In genomic region chr2:169328785-169329184, GRCh38 we compare ENCODE assay signal across 27 cellular contexts. TPM values are rescaled to one million over a fixed set of nuclear protein-coding genes. Genes with fewer than 3 reads are reported as not detected.
A peak's percentile ranks its signal among the peaks of the same experiment; 100 is the strongest.
DNase-seq lines count a peak whose midpoint lies in the region; ATAC-seq, FAIRE-seq and TF ChIP-seq lines count a peak whose summit lies in the region.
"Had no signal": no experiment of that assay in that cellular context is flagged by ENCODE, and none has a peak within 500 bp of the region (broad histone marks: within the 10 kb centered on the region; RNA-seq: fewer than 3 reads in every experiment).

No MANE protein-coding gene starts in this region.

- H3K4me1 ChIP-seq in Caco-2 = peaks cover 31% of the 10 kb centered on the region
- H3K4me1 ChIP-seq in K562 (replicated peaks in 1 of 2; ENCODE audit: control insufficient read depth in 2 of 2, insufficient read depth in 2 of 2, low read length in 2 of 2) = no peaks in the 10 kb centered on the region
- H3K4me1 ChIP-seq: BE2C, BLaER1 had no signal

- POLR2A ChIA-PET in Caco-2 (lab: Charles Lee) (no interaction called here), K562 (lab: Yijun Ruan, JAX) (no interaction called here)

- intact Hi-C loops in Caco-2 (cut with micrococcal nuclease; ENCODE audit: unreplicated experiment) = no loop called here
- intact Hi-C loops in K562 (cut with micrococcal nuclease) = no loop called here

- H3K4me2 ChIP-seq in K562 (ENCODE audit: insufficient read depth, low read length) = no peak overlapping the region
- H3K4me2 ChIP-seq: BLaER1 had no signal

- no peak overlapping the region for H2AFZ ChIP-seq in K562 (ENCODE audit: low read depth, low read length)

- in situ Hi-C loops in K562 (cut with MboI) = no loop called here

- H3K4me3 ChIP-seq in Caco-2 (ENCODE audit: low read depth, low read length) = no peak overlapping the region
- H3K4me3 ChIP-seq in K562 = no peak overlapping the region
- H3K4me3 ChIP-seq: BLaER1 had no signal

- TF ChIP-seq POLR2A in K562 (conservative IDR thresholded peaks at IDR 0.05) = no peak

- no peak for ATAC-seq in K562
- no peak for ATAC-seq in stimulated activated effector memory CD8-positive, alpha-beta T cell treated with anti-CD3 and anti-CD28 coated beads, Interleukin-12 subunit alpha, Interleukin-12 subunit beta, amount 100 ng/mL, for 72 hours

- TF ChIP-seq CTCF in Caco-2 (IDR thresholded peaks at IDR 0.05; ENCODE audit: insufficient read depth in 1 of 2, low read depth in 1 of 2, low read length in 1 of 2, severe bottlenecking in 1 of 2, unreplicated experiment in 1 of 2) (no peak), K562 (IDR thresholded peaks at IDR 0.05 in 2 of 3, conservative IDR thresholded peaks at IDR 0.05 in 1 of 3; ENCODE audit: insufficient read depth in 2 of 3, low read depth in 1 of 3, low read length in 3 of 3) (no peak)

- H3K36me3 ChIP-seq in Caco-2 (ENCODE audit: control insufficient read depth, insufficient read depth, low read length) (no peaks in the 10 kb centered on the region), K562 (ENCODE audit: control insufficient read depth, insufficient read depth, low read length) (no peaks in the 10 kb centered on the region)
- H3K36me3 ChIP-seq: BE2C, BLaER1 had no signal

- H3K4me3 Mint-ChIP-seq in Caco-2 (ENCODE audit: unreplicated experiment) = no peak overlapping the region
- H3K4me3 Mint-ChIP-seq in stimulated activated effector memory CD8-positive, alpha-beta T cell treated with anti-CD3 and anti-CD28 coated beads, Interleukin-12 subunit alpha, Interleukin-12 subunit beta, amount 100 ng/mL, for 72 hours = no peak overlapping the region
- H3K4me3 Mint-ChIP-seq: CD14-positive monocyte; CD4-positive, alpha-beta memory T cell; CD4-positive, CD25-positive, alpha-beta regulatory T cell had no signal

- CTCF ChIA-PET in Caco-2 (lab: Charles Lee) (no interaction called here), K562 (lab: Yijun Ruan, JAX; ENCODE audit: low intra/inter-chr PET ratio) (no interaction called here)

- no peak for TF ChIP-seq EP300 in K562 (IDR thresholded peaks at IDR 0.05; ENCODE audit: low read length)

- H3K27me3 ChIP-seq in Caco-2 (replicated peaks; ENCODE audit: control insufficient read depth, insufficient read depth, low read length) (no peaks in the 10 kb centered on the region), K562 (ENCODE audit: control insufficient read depth in 2 of 2, insufficient read depth in 2 of 2, low read length in 2 of 2) (peaks cover 2 to 17% of the 10 kb centered on the region in 2 experiments; a peak in 3 of 5 replicates)
- H3K27me3 ChIP-seq: BE2C, BLaER1 had no signal

- no peak for FAIRE-seq in K562 (lab: Jason Lieb, UNC)
- FAIRE-seq: A204.1, D721Med, GM12891, GM19239 had no signal

- H3K9me1 ChIP-seq in K562 (ENCODE audit: control insufficient read depth, insufficient read depth, low read length) = no peaks in the 10 kb centered on the region

- no peaks in the 10 kb centered on the region for H3K27me3 Mint-ChIP-seq in Caco-2 (ENCODE audit: insufficient read depth, unreplicated experiment)

- no peaks in the 10 kb centered on the region for H3K79me2 ChIP-seq in K562 (ENCODE audit: control insufficient read depth, insufficient read depth, low read length)

- no peak overlapping the region for H3K27ac ChIP-seq in K562 (ENCODE audit: extremely low read depth, low read depth, low read length)
- H3K27ac ChIP-seq: BLaER1 had no signal

- H3K9me3 Mint-ChIP-seq in Caco-2 (ENCODE audit: unreplicated experiment) = no peaks in the 10 kb centered on the region
- no peaks in the 10 kb centered on the region for H3K9me3 Mint-ChIP-seq in stimulated activated effector memory CD8-positive, alpha-beta T cell treated with anti-CD3 and anti-CD28 coated beads, Interleukin-12 subunit alpha, Interleukin-12 subunit beta, amount 100 ng/mL, for 72 hours
- H3K9me3 Mint-ChIP-seq: CD4-positive, alpha-beta memory T cell; CD8-positive, alpha-beta memory T cell had no signal

- peak overlapping the region; percentile 48 for H3K27ac Mint-ChIP-seq in Caco-2 (ENCODE audit: unreplicated experiment)
- peak overlapping the region; percentile 12 for H3K27ac Mint-ChIP-seq in stimulated activated effector memory CD8-positive, alpha-beta T cell treated with anti-CD3 and anti-CD28 coated beads, Interleukin-12 subunit alpha, Interleukin-12 subunit beta, amount 100 ng/mL, for 72 hours
- H3K27ac Mint-ChIP-seq: CD14-positive monocyte; CD4-positive, alpha-beta memory T cell; CD4-positive, CD25-positive, alpha-beta regulatory T cell; CD8-positive, alpha-beta memory T cell had no signal

- TF ChIP-seq RAD21 in K562 (CRISPR knock-in tag; conservative IDR thresholded peaks at IDR 0.05 in 1 of 2, IDR thresholded peaks at IDR 0.05 in 1 of 2) = no peak

- H3K9ac ChIP-seq in K562 (ENCODE audit: insufficient read depth in 1 of 2, low read depth in 2 of 2, low read length in 2 of 2) = no peak overlapping the region
- H3K9ac ChIP-seq: BLaER1 had no signal

- no TSS peak for BruUV-seq in Caco-2 (replicated peaks; lab: Mats Ljungman, UMichigan)
- no TSS peak for BruUV-seq in K562 (replicated peaks; lab: Mats Ljungman, UMichigan)

- no peaks in the 10 kb centered on the region for H4K20me1 ChIP-seq in K562 (replicated peaks; ENCODE audit: control insufficient read depth, insufficient read depth, low read length)
- H4K20me1 ChIP-seq: BLaER1 had no signal

- no peak for DNase-seq in Caco-2
- DNase-seq in K562 (ENCODE audit: extremely low read depth in 1 of 4, low spot score in 3 of 4) = no peak
- no peak for DNase-seq in stimulated activated effector memory CD8-positive, alpha-beta T cell treated with anti-CD3 and anti-CD28 coated beads, Interleukin-12 subunit alpha, Interleukin-12 subunit beta, amount 100 ng/mL, for 72 hours (ENCODE audit: low spot score in 2 of 2)
- DNase-seq in DMS153 treated with DMSO at 0.1 percent for 48 hours (lab: John Stamatoyannopoulos, UW; ENCODE audit: unreplicated experiment) = no peak
- no peak for DNase-seq in GM03348 (ENCODE audit: low spot score)
- DNase-seq: 8988T; ACHN; BE2C; C1 segment of cervical spinal cord; Calu3; CD4-positive, alpha-beta memory T cell; CD4-positive, CD25-positive, alpha-beta regulatory T cell; CD8-positive, alpha-beta memory T cell; COR-L47; DMS53; DMS79; DND-41; EL; GDM1 had no signal

- 0% methylated on average over 3 of the region's 3 CpGs for WGBS in K562 (ENCODE audit: insufficient coverage, low coverage, missing lambda C conversion rate)

- H3K9me3 ChIP-seq in Caco-2 = no peaks in the 10 kb centered on the region
- H3K9me3 ChIP-seq in K562 (replicated peaks; ENCODE audit: control insufficient read depth, insufficient read depth, low read depth, low read length) = no peaks in the 10 kb centered on the region
- H3K9me3 ChIP-seq: BE2C, BLaER1 had no signal

- peaks cover 47% of the 10 kb centered on the region for H3K36me3 Mint-ChIP-seq in Caco-2 (ENCODE audit: insufficient read depth, unreplicated experiment)
- H3K36me3 Mint-ChIP-seq in stimulated activated effector memory CD8-positive, alpha-beta T cell treated with anti-CD3 and anti-CD28 coated beads, Interleukin-12 subunit alpha, Interleukin-12 subunit beta, amount 100 ng/mL, for 72 hours = no peaks in the 10 kb centered on the region
- H3K36me3 Mint-ChIP-seq: CD14-positive monocyte; CD4-positive, alpha-beta memory T cell; CD4-positive, CD25-positive, alpha-beta regulatory T cell; CD8-positive, alpha-beta memory T cell had no signal

- peaks cover 40% of the 10 kb centered on the region for H3K4me1 Mint-ChIP-seq in Caco-2 (ENCODE audit: low read depth, unreplicated experiment)
- no peaks in the 10 kb centered on the region for H3K4me1 Mint-ChIP-seq in stimulated activated effector memory CD8-positive, alpha-beta T cell treated with anti-CD3 and anti-CD28 coated beads, Interleukin-12 subunit alpha, Interleukin-12 subunit beta, amount 100 ng/mL, for 72 hours
- H3K4me1 Mint-ChIP-seq: CD14-positive monocyte; CD4-positive, alpha-beta memory T cell; CD4-positive, CD25-positive, alpha-beta regulatory T cell; CD8-positive, alpha-beta memory T cell had no signal

RNA-seq across cellular contexts. Expression of gene LRP2, which starts 33.5 kb away (rescaled TPM):
- 238 and 260 TPM in 2 replicates for total RNA-seq in Caco-2 (2022)
- 0.19 and 0.37 TPM in 2 replicates for total RNA-seq in K562 (2011; cell fraction: chromatin; rRNA removed; ENCODE audit: low replicate concordance)
- total RNA-seq in K562 (2011; cell fraction: nucleolus; rRNA removed) = under 0.01 and 0.17 TPM in 2 replicates
- total RNA-seq in K562 (2011; cell fraction: nucleoplasm; rRNA removed) = 0.07 TPM in 1 of 2 replicates, not detected in the other
- total RNA-seq in K562 (2014; rRNA removed) = 0.18 TPM in 1 of 2 replicates, not detected in the other
- 0.04 and 0.10 TPM in 2 replicates for total RNA-seq in K562 (2014; rRNA removed; fragmentation: Illumina TruSeq; extraction: Trizol)
- total RNA-seq in K562 (2015; rRNA removed; fragmentation: Illumina TruSeq; extraction: Trizol) = 0.04 TPM in 2 replicates
- total RNA-seq in K562 (2021) = 0.13 TPM in 2 replicates
- polyA plus RNA-seq in K562 (2011; rRNA removed) = 0.07 TPM in 2 replicates
- 0.06 and 0.10 TPM in 2 replicates for polyA plus RNA-seq in K562 (2011; cell fraction: cytosol; rRNA removed)
- polyA plus RNA-seq in K562 (2011; cell fraction: nucleus; rRNA removed) = 0.07 and 0.09 TPM in 2 replicates
- 0.12 and 0.72 TPM in 2 replicates for polyA plus RNA-seq in K562 (2012)
- 0.03 and 0.09 TPM in 2 replicates for polyA plus RNA-seq in K562 (2014; fragmentation: Illumina TruSeq; extraction: Trizol)
- under 1 TPM; 0.14 to 0.15 TPM for polyA plus RNA-seq in K562 (2014; fragmentation: Nextera tagmentation; extraction: Ambion mirVana)
- polyA plus RNA-seq in K562 (2014; rRNA removed) = 0.05 TPM in 1 of 2 replicates, not detected in the other
- 0.03 and 0.11 TPM in 2 replicates for polyA minus RNA-seq in K562 (2011; rRNA and poly(A)+ RNA removed)
- polyA minus RNA-seq in K562 (2011; cell fraction: cytosol; rRNA and poly(A)+ RNA removed) = not detected in 2 replicates
- under 0.01 and 0.11 TPM in 2 replicates for polyA minus RNA-seq in K562 (2011; cell fraction: nucleus; rRNA and poly(A)+ RNA removed)
- total RNA-seq: CD4-positive, alpha-beta memory T cell; CD4-positive, CD25-positive, alpha-beta regulatory T cell; G401 had no signal
- polyA plus RNA-seq: AG04450; CD14-positive monocyte; CD4-positive, alpha-beta memory T cell; CD4-positive, CD25-positive, alpha-beta regulatory T cell; CD8-positive, alpha-beta memory T cell had no signal

Comparison
In these comparisons a context has a peak if more than half of its experiments do, and no peak if none do; other contexts are left out.
1. RNA of gene LRP2, which starts 33.5 kb away (total RNA-seq): 238 to 260 TPM in Caco-2; under 0.01 to 0.37 TPM in K562; every median in the first group is over 100 times any median in the second.